ENCODE assay signal across 8 cellular contexts in the genomic region with DNA sequence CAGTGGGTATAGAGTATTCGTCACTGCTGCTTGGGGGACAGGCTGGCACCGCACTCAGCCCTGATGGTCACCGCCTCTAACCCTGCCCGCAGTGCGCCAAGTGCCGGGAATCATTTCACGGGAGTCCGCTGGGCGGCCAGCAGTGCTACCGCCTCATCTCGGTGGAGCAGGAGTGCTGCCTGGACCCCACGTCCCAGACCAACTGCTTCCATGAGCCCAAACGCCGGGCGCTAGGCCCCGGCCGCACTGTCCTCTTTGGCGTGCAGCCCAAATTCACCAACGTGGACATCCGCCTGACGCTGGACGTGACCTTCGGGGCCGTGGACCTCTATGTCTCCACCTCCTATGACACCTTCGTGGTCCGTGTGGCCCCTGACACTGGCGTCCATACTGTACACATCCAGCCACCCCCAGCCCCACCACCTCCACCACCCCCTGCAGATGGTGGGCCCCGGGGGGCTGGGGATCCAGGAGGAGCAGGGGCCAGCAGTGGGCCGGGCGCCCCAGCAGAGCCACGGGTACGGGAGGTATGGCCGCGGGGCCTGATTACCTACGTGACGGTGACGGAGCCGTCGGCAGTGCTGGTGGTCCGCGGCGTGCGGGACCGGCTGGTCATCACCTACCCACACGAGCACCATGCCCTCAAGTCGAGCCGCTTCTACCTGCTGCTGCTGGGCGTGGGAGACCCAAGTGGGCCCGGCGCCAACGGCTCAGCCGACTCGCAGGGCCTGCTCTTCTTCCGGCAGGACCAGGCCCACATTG. TPM values are rescaled to one million over a fixed set of nuclear protein-coding genes. Genes with fewer than 3 reads are reported as not detected.
"Had no signal": no experiment of that assay in that cellular context is flagged by ENCODE, and none has a peak within 500 bp of the region (broad histone marks: within the 10 kb centered on the region; RNA-seq: fewer than 3 reads in every experiment).

No MANE protein-coding gene starts in this region.

- H3K27me3 Mint-ChIP-seq: IgD-negative memory B cell had no signal

- DNase-seq: GM23248, GOT3, H7, HFFc6 had no signal

- H3K27ac ChIP-seq: GM23248 had no signal

- H3K9me3 Mint-ChIP-seq: HFFc6, IgD-negative memory B cell had no signal

- H3K9me3 ChIP-seq: HAP-1 had no signal

- ATAC-seq: HCT116 had no signal

- H3K4me3 Mint-ChIP-seq: HFFc6, IgD-negative memory B cell had no signal

- H2AFZ ChIP-seq: GM23248 had no signal

- H3K4me1 ChIP-seq: HAP-1 had no signal

- H3K4me3 ChIP-seq: GM23248, HAP-1 had no signal

- FAIRE-seq: HTR-8/SVneo had no signal

- H3K9ac ChIP-seq: GM23248 had no signal

- H3K27ac Mint-ChIP-seq: HFFc6 had no signal

RNA-seq across cellular contexts. Expression of a gene that starts 14.5 kb away (rescaled TPM):
- total RNA-seq: GM23248 had no signal
